In genomic region chr6:77638129-77638830, GRCh38 we compare ENCODE assay signal across 25 cellular contexts. TPM values are rescaled to one million over a fixed set of nuclear protein-coding genes. Genes with fewer than 3 reads are reported as not detected.
DNase-seq lines count a peak whose midpoint lies in the region; ATAC-seq and TF ChIP-seq lines count a peak whose summit lies in the region.
"Had no signal": no experiment of that assay in that cellular context is flagged by ENCODE, and none has a peak within 500 bp of the region (broad histone marks: within the 10 kb centered on the region; RNA-seq: fewer than 3 reads in every experiment).

No MANE protein-coding gene starts in this region.

- H3K4me1 ChIP-seq in body of pancreas, result no peaks in the 10 kb centered on the region
- H3K4me1 ChIP-seq: A549, HAP-1 had no signal

- in situ Hi-C loops in brain microvascular endothelial cell (cut with HindIII; ENCODE audit: low pct_ligation_motif_present, low sequenced_read_pairs), result no loop called here

- H3K27ac ChIP-seq in RWPE1, result no peak overlapping the region
- no peak overlapping the region for H3K27ac ChIP-seq in brain microvascular endothelial cell
- no peak overlapping the region for H3K27ac ChIP-seq in dorsolateral prefrontal cortex
- no peak overlapping the region for H3K27ac ChIP-seq in body of pancreas
- H3K27ac ChIP-seq: A549 had no signal

- DNase-seq in LHCN-M2 (ENCODE audit: low read depth), result peak; percentile 4
- peak; percentile 3 for DNase-seq in RWPE1 (ENCODE audit: low spot score)
- DNase-seq in brain microvascular endothelial cell, result peak; percentile 52
- peak; percentile 16 for DNase-seq in renal cortical epithelial cell (ENCODE audit: low read depth)
- no peak for DNase-seq in NCI-H82 (lab: John Stamatoyannopoulos, UW)
- DNase-seq in dorsolateral prefrontal cortex, result no peak
- DNase-seq in body of pancreas, result no peak
- DNase-seq: AML-193; C1 segment of cervical spinal cord; CD4-positive, alpha-beta memory T cell; COR-L47; GDM1; HFFc6; IMR-90; KG1; NCI-H2029; NCI-H2227 treated with DMSO at 0.1 percent for 48 hours; NCI-H526 treated with DMSO at 0.1 percent for 48 hours; RPMI8226; SHP77 had no signal

- TF ChIP-seq CTCF in RWPE1 (conservative IDR thresholded peaks at IDR 0.05; ENCODE audit: low read depth) (no peak), brain microvascular endothelial cell (IDR thresholded peaks at IDR 0.05; ENCODE audit: low read depth, low read length, missing control alignments) (no peak), dorsolateral prefrontal cortex (IDR thresholded peaks at IDR 0.05 in 54 of 56, conservative IDR thresholded peaks at IDR 0.05 in 2 of 56; ENCODE audit: low read depth in 1 of 56, partially characterized antibody in 56 of 56) (no peak), body of pancreas (IDR thresholded peaks at IDR 0.05) (no peak)

- intact Hi-C loops in dorsolateral prefrontal cortex (cut with DNase I), result no loop called here
- intact Hi-C loops in body of pancreas (cut with DNase I), result no loop called here

- CTCF ChIA-PET in RWPE1 (lab: Yijun Ruan, JAX), result no interaction called here

- no peaks in the 10 kb centered on the region for H3K27me3 ChIP-seq in brain microvascular endothelial cell (replicated peaks)
- H3K27me3 ChIP-seq in dorsolateral prefrontal cortex, result peaks cover 0 to 8% (median 0%) of the 10 kb centered on the region in 45 donors
- H3K27me3 ChIP-seq in body of pancreas, result no peaks in the 10 kb centered on the region

- H3K4me3 ChIP-seq in brain microvascular endothelial cell (ENCODE audit: low read depth, low read length), result no peak overlapping the region
- H3K4me3 ChIP-seq in dorsolateral prefrontal cortex, result no peak overlapping the region
- H3K4me3 ChIP-seq in body of pancreas, result no peak overlapping the region
- H3K4me3 ChIP-seq: A549, GM12878, GM23338, HAP-1 had no signal

- H3K36me3 ChIP-seq in brain microvascular endothelial cell (replicated peaks) (no peaks in the 10 kb centered on the region), body of pancreas (replicated peaks in 1 of 2; ENCODE audit: insufficient read depth in 1 of 2, low read depth in 2 of 2) (no peaks in the 10 kb centered on the region)
- H3K36me3 ChIP-seq: HAP-1 had no signal

- 86 to 90% methylated on average over 16 of the region's 16 CpGs for WGBS in body of pancreas, 2 donors

- ATAC-seq in body of pancreas, result no peak
- ATAC-seq: A549, GM12878, GM23338 had no signal

- TF ChIP-seq POLR2A in body of pancreas (IDR thresholded peaks at IDR 0.05), result no peak

- no peaks in the 10 kb centered on the region for H3K9me3 ChIP-seq in body of pancreas
- H3K9me3 ChIP-seq: A549, HAP-1 had no signal

- POLR2A ChIA-PET in RWPE1 (lab: Yijun Ruan, JAX; ENCODE audit: low non-redundant PET), result no interaction called here

RNA-seq across cellular contexts. Expression of gene MEI4, which starts 14.6 kb away (rescaled TPM):
- not detected in 2 replicates for total RNA-seq in LHCN-M2 (2014; rRNA removed)
- polyA plus RNA-seq in LHCN-M2 (2012), result 0.09 TPM
- total RNA-seq in renal cortical epithelial cell, result 0.17 and 1.2 TPM in 2 replicates
- total RNA-seq in dorsolateral prefrontal cortex, result under 1 TPM in 94 of 120 experiments, not detected in 26; 0.08 to 0.82 (median 0.24) TPM
- 1 to 10 TPM; 2.1 to 3.3 TPM for total RNA-seq in body of pancreas
- total RNA-seq: CD4-positive, alpha-beta memory T cell; GM12878; HFFc6; IMR-90; NCI-H460 had no signal
- polyA plus RNA-seq: A549; CD4-positive, alpha-beta memory T cell; IMR-90 had no signal

Comparison
In these comparisons a context has a peak if more than half of its experiments do, and no peak if none do; other contexts are left out.
1. DNase-seq: peak in LHCN-M2 (single experiment), RWPE1 (single experiment), brain microvascular endothelial cell (single experiment) and renal cortical epithelial cell (single experiment); none in NCI-H82 (single experiment), dorsolateral prefrontal cortex (0 of 10) and body of pancreas (0 of 4).